26 cellular contexts compared by ENCODE assay signal in genomic region chr6:95321106-95321505, GRCh38.
DNase-seq lines count a peak whose midpoint lies in the region; FAIRE-seq and TF ChIP-seq lines count a peak whose summit lies in the region.
"Had no signal": no experiment of that assay in that cellular context is flagged by ENCODE, and none has a peak within 500 bp of the region (broad histone marks: within the 10 kb centered on the region; RNA-seq: fewer than 3 reads in every experiment).

No MANE protein-coding gene starts in this region.

- no peaks in the 10 kb centered on the region for H3K79me2 ChIP-seq in astrocyte (ENCODE audit: insufficient read depth, low read length)

- H3K27ac ChIP-seq in astrocyte (ENCODE audit: low read depth, low read length): no peak overlapping the region
- H3K27ac ChIP-seq: testis had no signal

- DNase-seq in D341Med (ENCODE audit: low spot score): peak; percentile 30
- DNase-seq in NCI-H446 treated with DMSO at 0.1 percent for 48 hours (lab: John Stamatoyannopoulos, UW): peak; percentile 99
- DNase-seq in astrocyte (ENCODE audit: low read depth): peak; percentile 49
- DNase-seq in kidney epithelial cell (ENCODE audit: low read depth): peak; percentile 2
- no peak for DNase-seq in NCI-H2081 (lab: John Stamatoyannopoulos, UW)
- DNase-seq in DMS153 treated with DMSO at 0.1 percent for 48 hours (lab: John Stamatoyannopoulos, UW; ENCODE audit: unreplicated experiment): no peak
- no peak for DNase-seq in activated T-cell treated with anti-CD3 and anti-CD28 coated beads for 4 hours
- no peak for DNase-seq in SW 1271 (lab: John Stamatoyannopoulos, UW)
- DNase-seq: activated CD4-positive, alpha-beta T cell treated with anti-CD3 and anti-CD28 coated beads for 4 hours; activated gamma-delta T cell; activated naive CD8-positive, alpha-beta T cell treated with anti-CD3 and anti-CD28 coated beads, Interleukin-2, amount 50 U/mL, for 24 hours; AML-193; CD4-positive, alpha-beta memory T cell; GDM1; head of caudate nucleus; left cardiac atrium; NCI-H1092; NCI-H1930; NCI-H2227 treated with DMSO at 0.1 percent for 48 hours; stimulated activated naive CD4-positive, alpha-beta T cell treated with Interleukin-2 at 50 U/mL for 16 hours; testis had no signal

- H3K27me3 ChIP-seq in astrocyte (ENCODE audit: insufficient read depth, low read length) (no peaks in the 10 kb centered on the region), kidney epithelial cell (ENCODE audit: control insufficient read depth, insufficient read depth, low read length) (no peaks in the 10 kb centered on the region)
- H3K27me3 ChIP-seq: testis had no signal

- H3K9me3 ChIP-seq in astrocyte (ENCODE audit: insufficient read depth, low read depth, low read length): no peaks in the 10 kb centered on the region
- H3K9me3 ChIP-seq: testis had no signal

- H3K27me3 Mint-ChIP-seq in astrocyte (ENCODE audit: low read depth, unreplicated experiment): no peaks in the 10 kb centered on the region
- H3K27me3 Mint-ChIP-seq: activated naive CD8-positive, alpha-beta T cell treated with anti-CD3 and anti-CD28 coated beads, Interleukin-2, amount 50 U/mL, for 24 hours; brain; CD4-positive, alpha-beta memory T cell had no signal

- H3K9ac ChIP-seq in astrocyte (ENCODE audit: low read length): no peak overlapping the region

- no peaks in the 10 kb centered on the region for H3K4me1 Mint-ChIP-seq in astrocyte (ENCODE audit: low read depth, unreplicated experiment)
- H3K4me1 Mint-ChIP-seq: activated naive CD8-positive, alpha-beta T cell treated with anti-CD3 and anti-CD28 coated beads, Interleukin-2, amount 50 U/mL, for 24 hours; brain; CD4-positive, alpha-beta memory T cell had no signal

- H3K36me3 Mint-ChIP-seq in astrocyte (ENCODE audit: low read depth, unreplicated experiment): no peaks in the 10 kb centered on the region
- H3K36me3 Mint-ChIP-seq: brain; CD4-positive, alpha-beta memory T cell had no signal

- FAIRE-seq in astrocyte (lab: Jason Lieb, UNC): no peak
- FAIRE-seq: A204.1, H54, urothelium cell line had no signal

- no peaks in the 10 kb centered on the region for H3K36me3 ChIP-seq in astrocyte (ENCODE audit: insufficient read depth, low read length)
- H3K36me3 ChIP-seq in kidney epithelial cell (ENCODE audit: control insufficient read depth, insufficient read depth, low read length): no peaks in the 10 kb centered on the region

- no peak overlapping the region for H2AFZ ChIP-seq in astrocyte (ENCODE audit: low read depth, low read length)

- no peaks in the 10 kb centered on the region for H4K20me1 ChIP-seq in astrocyte (ENCODE audit: insufficient read depth, low read length)

- H3K4me2 ChIP-seq in astrocyte (ENCODE audit: low read length): peak overlapping the region; percentile 30

- peaks cover 2% of the 10 kb centered on the region for H3K4me1 ChIP-seq in astrocyte (ENCODE audit: insufficient read depth, low read length)
- H3K4me1 ChIP-seq: testis had no signal

- no peak overlapping the region for H3K4me3 Mint-ChIP-seq in astrocyte (ENCODE audit: unreplicated experiment)
- H3K4me3 Mint-ChIP-seq: activated naive CD8-positive, alpha-beta T cell treated with anti-CD3 and anti-CD28 coated beads, Interleukin-2, amount 50 U/mL, for 24 hours; brain; CD4-positive, alpha-beta memory T cell; T-helper 2 cell treated with Interferon-gamma antibody and Interleukin-4, amounts not matched to agents 5 μg/mL and 100 μg/mL, for 36 hours had no signal

- H3K9me3 Mint-ChIP-seq in astrocyte (ENCODE audit: unreplicated experiment): no peaks in the 10 kb centered on the region
- H3K9me3 Mint-ChIP-seq: activated naive CD8-positive, alpha-beta T cell treated with anti-CD3 and anti-CD28 coated beads, Interleukin-2, amount 50 U/mL, for 24 hours; brain; T-helper 2 cell treated with Interferon-gamma antibody and Interleukin-4, amounts not matched to agents 5 μg/mL and 100 μg/mL, for 36 hours had no signal

- H3K4me3 ChIP-seq in astrocyte (ENCODE audit: insufficient read depth, low read depth, low read length) (no peak overlapping the region), kidney epithelial cell (ENCODE audit: low read depth, low read length) (no peak overlapping the region)
- H3K4me3 ChIP-seq: testis had no signal

- TF ChIP-seq CTCF in astrocyte (IDR thresholded peaks at IDR 0.05; ENCODE audit: insufficient read depth, low read depth, low read length): no peak
- no peak for TF ChIP-seq CTCF in kidney epithelial cell (IDR thresholded peaks at IDR 0.05; ENCODE audit: insufficient read depth, low read length, poor library complexity, severe bottlenecking)

- no peak overlapping the region for H3K27ac Mint-ChIP-seq in astrocyte (ENCODE audit: unreplicated experiment)
- H3K27ac Mint-ChIP-seq: activated naive CD8-positive, alpha-beta T cell treated with anti-CD3 and anti-CD28 coated beads, Interleukin-2, amount 50 U/mL, for 24 hours; brain; CD4-positive, alpha-beta memory T cell; T-helper 2 cell treated with Interferon-gamma antibody and Interleukin-4, amounts not matched to agents 5 μg/mL and 100 μg/mL, for 36 hours had no signal

Comparison
In these comparisons a context has a peak if more than half of its experiments do, and no peak if none do; other contexts are left out.
1. DNase-seq: peak in D341Med (single experiment), NCI-H446 treated with DMSO at 0.1 percent for 48 hours (single experiment), astrocyte (single experiment) and kidney epithelial cell (single experiment); none in NCI-H2081 (0 of 2), DMS153 treated with DMSO at 0.1 percent for 48 hours (single experiment), activated T-cell treated with anti-CD3 and anti-CD28 coated beads for 4 hours (single experiment) and SW 1271 (0 of 2).